8 cellular contexts compared by ENCODE assay signal in genomic region chr9:112921549-112921948, GRCh38. TPM values are rescaled to one million over a fixed set of nuclear protein-coding genes. Genes with fewer than 3 reads are reported as not detected.
DNase-seq lines count a peak whose midpoint lies in the region; ATAC-seq and TF ChIP-seq lines count a peak whose summit lies in the region.

No MANE protein-coding gene starts in this region.

- peak in 8 of 9 donors; percentile 6 to 63 (median 54) for TF ChIP-seq CTCF in heart right ventricle (IDR thresholded peaks at IDR 0.05)
- peak; percentile 31 to 55 (median 41) for TF ChIP-seq CTCF in right lobe of liver (IDR thresholded peaks at IDR 0.05)
- TF ChIP-seq CTCF in coronary artery (IDR thresholded peaks at IDR 0.05), result no peak

- H3K9me3 ChIP-seq in heart right ventricle (no peaks in the 10 kb centered on the region), right lobe of liver (no peaks in the 10 kb centered on the region)

- no peak for DNase-seq in heart right ventricle
- DNase-seq in cardiac septum (ENCODE audit: low spot score), result no peak
- DNase-seq in M059J (ENCODE audit: low read depth), result peak; percentile 54
- peak; percentile 21 for DNase-seq in amniotic stem cell (lab: John Stamatoyannopoulos, UW)
- no peak for DNase-seq in right lobe of liver
- no peak for DNase-seq in coronary artery (ENCODE audit: low spot score)
- DNase-seq in stimulated activated CD4-positive, alpha-beta T cell treated with anti-CD3 and anti-CD28 coated beads, Interleukin-2, amount 100 ng/mL, for 24 hours, result no peak

- 9 to 10% methylated on average over 3 of the region's 3 CpGs for WGBS in heart right ventricle, 2 donors
- WGBS in right lobe of liver (ENCODE audit: insufficient coverage, low coverage, low lambda C conversion rate, missing lambda C conversion rate), result 4% methylated on average over 3 of the region's 3 CpGs

- intact Hi-C loops in heart right ventricle (cut with DNase I), result loop anchor here in 2 of 10 donors (5.0 kb wide), 1 partner anchor 191 kb away; no protein-coding TSS in a partner anchor
- intact Hi-C loops in cardiac septum (cut with DNase I), result loop anchor here (10.0 kb wide), 1 partner anchor 173 kb away; no protein-coding TSS in a partner anchor
- intact Hi-C loops in right lobe of liver (cut with DNase I), result no loop called here

- H3K36me3 ChIP-seq in heart right ventricle, result no peaks in the 10 kb centered on the region
- H3K36me3 ChIP-seq in right lobe of liver, result no peaks in the 10 kb centered on the region

- H3K4me1 ChIP-seq in heart right ventricle (no peaks in the 10 kb centered on the region), right lobe of liver (no peaks in the 10 kb centered on the region)

- peak in 2 of 8 donors; percentile 42 to 56 for ATAC-seq in heart right ventricle
- peak; percentile 61 to 81 (median 73) for ATAC-seq in right lobe of liver
- ATAC-seq in HG03025 (IDR thresholded peaks at IDR 0.05; ENCODE audit: low FRiP score, unreplicated experiment), result no peak

- peaks cover 0 to 8% (median 0%) of the 10 kb centered on the region in 7 donors for H3K27me3 ChIP-seq in heart right ventricle
- H3K27me3 ChIP-seq in right lobe of liver, result no peaks in the 10 kb centered on the region

- H3K4me3 ChIP-seq in heart right ventricle (no peak overlapping the region), right lobe of liver (no peak overlapping the region), coronary artery (no peak overlapping the region)

- H3K27ac ChIP-seq in heart right ventricle (no peak overlapping the region), right lobe of liver (no peak overlapping the region), coronary artery (no peak overlapping the region)

- no peak for TF ChIP-seq POLR2A in right lobe of liver (IDR thresholded peaks at IDR 0.05)

RNA-seq across cellular contexts. Expression of gene SLC46A2, which starts 30.9 kb away (rescaled TPM):
- total RNA-seq in heart right ventricle, result under 1 TPM in 2 of 10 donors, not detected in 8; 0.15 to 0.42 TPM
- under 1 TPM in 1 of 2 donors, not detected in 1; 0.06 TPM for polyA plus RNA-seq in heart right ventricle
- 0.16 TPM for total RNA-seq in cardiac septum
- total RNA-seq in M059J (2014; rRNA removed; shearing (Covaris generic)), result not detected in 2 replicates
- total RNA-seq in right lobe of liver, result under 1 TPM in 3 of 6 experiments, not detected in 3; 0.18 to 0.50 (median 0.25) TPM

Comparison
In these comparisons a context has a peak if more than half of its experiments do, and no peak if none do; other contexts are left out.
1. DNase-seq: peak in M059J (single experiment) and amniotic stem cell (single experiment); none in heart right ventricle (0 of 2), cardiac septum (single experiment), right lobe of liver (0 of 3), coronary artery (single experiment) and stimulated activated CD4-positive, alpha-beta T cell treated with anti-CD3 and anti-CD28 coated beads, Interleukin-2, amount 100 ng/mL, for 24 hours (0 of 2).